ENCODE assay signal across 16 cellular contexts in genomic region chr1:87089070-87089736, GRCh38.
DNase-seq lines count a peak whose midpoint lies in the region; ATAC-seq and TF ChIP-seq lines count a peak whose summit lies in the region.
"Had no signal": no experiment of that assay in that cellular context is flagged by ENCODE, and none has a peak within 500 bp of the region (broad histone marks: within the 10 kb centered on the region; RNA-seq: fewer than 3 reads in every experiment).

No MANE protein-coding gene starts in this region.

- H3K4me3 Mint-ChIP-seq in neural progenitor cell = no peak overlapping the region
- H3K4me3 Mint-ChIP-seq: CD4-positive, alpha-beta T cell; IgD-negative memory B cell had no signal

- H3K4me1 Mint-ChIP-seq in neural progenitor cell = no peaks in the 10 kb centered on the region

- no peaks in the 10 kb centered on the region for H3K9me2 ChIP-seq in PC-3 (replicated peaks; ENCODE audit: low read length)

- CTCF ChIA-PET in PC-3 (lab: Charles Lee) = no interaction called here

- H3K27ac ChIP-seq in PC-3 (ENCODE audit: low read length) (no peak overlapping the region), neural progenitor cell (peak overlapping the region; percentile 88)

- H3K27me3 ChIP-seq in PC-3 (ENCODE audit: low read length) = no peaks in the 10 kb centered on the region
- H3K27me3 ChIP-seq in neural progenitor cell = no peaks in the 10 kb centered on the region

- POLR2A ChIA-PET in PC-3 (lab: Charles Lee; ENCODE audit: unreplicated experiment) = no interaction called here

- no peak overlapping the region for H3K9ac ChIP-seq in PC-3 (ENCODE audit: low read length)
- no peak overlapping the region for H3K9ac ChIP-seq in neural progenitor cell

- DNase-seq in PC-3 (peak; percentile 48), neural progenitor cell (ENCODE audit: low spot score) (peak; percentile 15), GOT3 (lab: John Stamatoyannopoulos, UW) (no peak)
- DNase-seq: ACHN; CD4-positive, alpha-beta T cell; DND-41; GDM1; NCI-H1048; NCI-H146; NCI-H2081 treated with DMSO at 0.1 percent for 48 hours; NCI-H524 had no signal

- no peaks in the 10 kb centered on the region for H3K27me3 Mint-ChIP-seq in neural progenitor cell (ENCODE audit: insufficient read depth, low read depth)
- H3K27me3 Mint-ChIP-seq: CD4-positive, alpha-beta T cell; IgD-negative memory B cell had no signal

- H3K4me2 ChIP-seq in PC-3 (ENCODE audit: low read length) (no peak overlapping the region), neural progenitor cell (peak overlapping the region; percentile 67)

- intact Hi-C loops in PC-3 (cut with micrococcal nuclease) = no loop called here

- no peak overlapping the region for H3K4me3 ChIP-seq in PC-3 (ENCODE audit: low read length)
- peak overlapping the region; percentile 14 for H3K4me3 ChIP-seq in neural progenitor cell

- H4K20me1 ChIP-seq in PC-3 (ENCODE audit: low read length) (no peaks in the 10 kb centered on the region), neural progenitor cell (ENCODE audit: low read depth) (no peaks in the 10 kb centered on the region)

- H3K27ac Mint-ChIP-seq in neural progenitor cell = no peak overlapping the region
- H3K27ac Mint-ChIP-seq: CD4-positive, alpha-beta T cell; IgD-negative memory B cell had no signal

- H3F3A ChIP-seq in PC-3 (ENCODE audit: low read length, unreplicated experiment) (no peaks in the 10 kb centered on the region), neural progenitor cell (ENCODE audit: low read depth) (peaks cover 33% of the 10 kb centered on the region)

- H3K9me3 Mint-ChIP-seq in neural progenitor cell = no peaks in the 10 kb centered on the region
- H3K9me3 Mint-ChIP-seq: CD4-positive, alpha-beta T cell; IgD-negative memory B cell had no signal

- H3K36me3 ChIP-seq in PC-3 (ENCODE audit: low read depth, low read length) (no peaks in the 10 kb centered on the region), neural progenitor cell (no peaks in the 10 kb centered on the region)

- H3K9me3 ChIP-seq in PC-3 (ENCODE audit: low read length) (no peaks in the 10 kb centered on the region), neural progenitor cell (ENCODE audit: low read depth) (no peaks in the 10 kb centered on the region)

- ATAC-seq in GM18511 (IDR thresholded peaks at IDR 0.05; ENCODE audit: unreplicated experiment) (peak; percentile 53), GM21786 (IDR thresholded peaks at IDR 0.05; ENCODE audit: unreplicated experiment) (peak; percentile 64), PC-3 (no peak), HG02938 (IDR thresholded peaks at IDR 0.05; ENCODE audit: unreplicated experiment) (no peak), HG03571 (IDR thresholded peaks at IDR 0.05; ENCODE audit: unreplicated experiment) (no peak)

- H3K79me2 ChIP-seq in PC-3 (ENCODE audit: low read length) = no peaks in the 10 kb centered on the region
- H3K79me2 ChIP-seq in neural progenitor cell (ENCODE audit: low read depth) = peaks cover 3% of the 10 kb centered on the region

- H2AFZ ChIP-seq in PC-3 (ENCODE audit: low read length) = no peak overlapping the region
- H2AFZ ChIP-seq in neural progenitor cell (replicated peaks) = no peak overlapping the region

- BruUV-seq in PC-3 (replicated peaks; lab: Mats Ljungman, UMichigan) = no TSS peak

- no peaks in the 10 kb centered on the region for H3K36me3 Mint-ChIP-seq in neural progenitor cell

- H3K4me1 ChIP-seq in PC-3 (ENCODE audit: insufficient read depth, low read length) = peaks cover 26% of the 10 kb centered on the region
- H3K4me1 ChIP-seq in neural progenitor cell = peaks cover 43% of the 10 kb centered on the region

- TF ChIP-seq CTCF in PC-3 (conservative IDR thresholded peaks at IDR 0.05; ENCODE audit: low read depth, low read length) (no peak), neural progenitor cell (IDR thresholded peaks at IDR 0.05) (no peak)

Comparison
In these comparisons a context has a peak if more than half of its experiments do, and no peak if none do; other contexts are left out.
1. ATAC-seq: peak in GM18511 (single experiment) and GM21786 (single experiment); none in PC-3 (single experiment), HG02938 (single experiment) and HG03571 (single experiment).